16 cellular contexts compared by ENCODE assay signal in the genomic region with DNA sequence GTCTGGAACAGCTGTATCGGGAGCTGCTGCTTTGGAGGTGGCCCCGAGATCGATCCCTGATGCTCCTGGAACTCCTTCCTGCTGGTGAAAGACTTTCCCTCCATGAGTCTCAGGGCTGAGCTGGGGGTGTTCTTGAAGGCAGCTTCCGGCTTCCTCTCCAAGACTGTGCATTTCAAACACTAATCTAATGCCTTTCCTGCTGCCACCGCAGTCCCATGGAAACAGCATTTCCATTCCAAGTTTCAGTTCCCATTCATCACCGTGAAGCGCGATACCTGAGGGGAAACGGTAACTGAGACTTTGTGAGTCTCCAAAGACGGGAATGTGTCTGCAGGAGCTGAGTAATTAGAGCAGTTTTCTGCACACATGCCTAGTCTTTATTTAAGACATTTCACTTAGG.
"Had no signal": no experiment of that assay in that cellular context is flagged by ENCODE, and none has a peak within 500 bp of the region (broad histone marks: within the 10 kb centered on the region; RNA-seq: fewer than 3 reads in every experiment).

No MANE protein-coding gene starts in this region.

- H3K27me3 ChIP-seq: pancreas, thyroid gland had no signal

- DNase-seq: activated CD4-positive, alpha-beta memory T cell treated with anti-CD3 and anti-CD28 coated beads, Interleukin-2, amount 10 ng/mL, durations not matched to agents 7 days and 5 days; activated CD4-positive, alpha-beta T cell treated with anti-CD3 and anti-CD28 coated beads for 48 hours; activated CD8-positive, alpha-beta memory T cell treated with anti-CD3 and anti-CD28 coated beads, Interleukin-2, amount 10 ng/mL, durations not matched to agents 7 days and 5 days; activated naive CD4-positive, alpha-beta T cell treated with Interleukin-2 at 50 U/mL for 16 hours; brain microvascular endothelial cell; kidney; left ventricle myocardium inferior; naive thymus-derived CD4-positive, alpha-beta T cell; pancreas; sigmoid colon; spleen; stimulated activated naive B cell treated with anti-CD40 and anti-IgM and Interleukin-4, amounts not matched to agents 10 μg/mL and 1 μg/mL and 100 μg/mL, for 72 hours; thyroid gland had no signal

- H3K4me3 ChIP-seq: left ventricle myocardium inferior, pancreas, sigmoid colon, spleen, thyroid gland had no signal

- H3K27ac ChIP-seq: brain microvascular endothelial cell, left ventricle myocardium inferior, neutrophil, pancreas, sigmoid colon, spleen, thyroid gland had no signal

- H3K36me3 Mint-ChIP-seq: activated CD8-positive, alpha-beta memory T cell treated with anti-CD3 and anti-CD28 coated beads, Interleukin-2, amount 10 ng/mL, durations not matched to agents 7 days and 5 days; memory B cell; naive thymus-derived CD4-positive, alpha-beta T cell; stimulated activated naive B cell treated with anti-CD40 and anti-IgM and Interleukin-4, amounts not matched to agents 10 μg/mL and 1 μg/mL and 100 μg/mL, for 72 hours had no signal

- ATAC-seq: activated CD8-positive, alpha-beta memory T cell treated with anti-CD3 and anti-CD28 coated beads, Interleukin-2, amount 10 ng/mL, durations not matched to agents 7 days and 5 days; naive thymus-derived CD4-positive, alpha-beta T cell; pancreas; stimulated activated naive B cell treated with anti-CD40 and anti-IgM and Interleukin-4, amounts not matched to agents 10 μg/mL and 1 μg/mL and 100 μg/mL, for 72 hours; WTC11 had no signal

- H3K36me3 ChIP-seq: brain microvascular endothelial cell, left ventricle myocardium inferior, neutrophil, pancreas, sigmoid colon, spleen, thyroid gland had no signal

- H3K4me3 Mint-ChIP-seq: activated CD4-positive, alpha-beta memory T cell treated with anti-CD3 and anti-CD28 coated beads, Interleukin-2, amount 10 ng/mL, durations not matched to agents 7 days and 5 days; activated CD8-positive, alpha-beta memory T cell treated with anti-CD3 and anti-CD28 coated beads, Interleukin-2, amount 10 ng/mL, durations not matched to agents 7 days and 5 days; memory B cell; naive thymus-derived CD4-positive, alpha-beta T cell; stimulated activated naive B cell treated with anti-CD40 and anti-IgM and Interleukin-4, amounts not matched to agents 10 μg/mL and 1 μg/mL and 100 μg/mL, for 72 hours; WTC11 had no signal

- H3K4me1 ChIP-seq: left ventricle myocardium inferior, pancreas, sigmoid colon, spleen, thyroid gland had no signal

- H3K9me3 ChIP-seq: left ventricle myocardium inferior, neutrophil, pancreas, sigmoid colon, spleen, thyroid gland had no signal

- H3K27ac Mint-ChIP-seq: activated CD4-positive, alpha-beta memory T cell treated with anti-CD3 and anti-CD28 coated beads, Interleukin-2, amount 10 ng/mL, durations not matched to agents 7 days and 5 days; activated CD8-positive, alpha-beta memory T cell treated with anti-CD3 and anti-CD28 coated beads, Interleukin-2, amount 10 ng/mL, durations not matched to agents 7 days and 5 days; memory B cell; naive thymus-derived CD4-positive, alpha-beta T cell; stimulated activated naive B cell treated with anti-CD40 and anti-IgM and Interleukin-4, amounts not matched to agents 10 μg/mL and 1 μg/mL and 100 μg/mL, for 72 hours; WTC11 had no signal

- H3K4me1 Mint-ChIP-seq: activated CD4-positive, alpha-beta memory T cell treated with anti-CD3 and anti-CD28 coated beads, Interleukin-2, amount 10 ng/mL, durations not matched to agents 7 days and 5 days; activated CD8-positive, alpha-beta memory T cell treated with anti-CD3 and anti-CD28 coated beads, Interleukin-2, amount 10 ng/mL, durations not matched to agents 7 days and 5 days had no signal

- H3K9me3 Mint-ChIP-seq: activated CD4-positive, alpha-beta memory T cell treated with anti-CD3 and anti-CD28 coated beads, Interleukin-2, amount 10 ng/mL, durations not matched to agents 7 days and 5 days; memory B cell; stimulated activated naive B cell treated with anti-CD40 and anti-IgM and Interleukin-4, amounts not matched to agents 10 μg/mL and 1 μg/mL and 100 μg/mL, for 72 hours had no signal
